15 cellular contexts compared by ENCODE assay signal in genomic region chr5:72463499-72464052, GRCh38. TPM values are rescaled to one million over a fixed set of nuclear protein-coding genes. Genes with fewer than 3 reads are reported as not detected.
DNase-seq lines count a peak whose midpoint lies in the region; ATAC-seq and TF ChIP-seq lines count a peak whose summit lies in the region.
"Had no signal": no experiment of that assay in that cellular context is flagged by ENCODE, and none has a peak within 500 bp of the region (broad histone marks: within the 10 kb centered on the region; RNA-seq: fewer than 3 reads in every experiment).

No MANE protein-coding gene starts in this region.

- H3K9me3 ChIP-seq in heart left ventricle (no peaks in the 10 kb centered on the region), upper lobe of left lung (no peaks in the 10 kb centered on the region)
- H3K9me3 ChIP-seq: right lobe of liver had no signal

- H3K36me3 ChIP-seq in heart left ventricle (peaks cover 0 to 9% (median 0%) of the 10 kb centered on the region in 9 donors), upper lobe of left lung (peaks cover 0 to 11% (median 2%) of the 10 kb centered on the region in 4 donors)
- H3K36me3 ChIP-seq: right lobe of liver had no signal

- no peak overlapping the region for H3K27ac Mint-ChIP-seq in WTC11
- no peak overlapping the region for H3K27ac Mint-ChIP-seq in glutamatergic neuron (ENCODE audit: unreplicated experiment)

- peak in 1 of 4 donors; percentile 30 for ATAC-seq in heart left ventricle
- peak; percentile 67 for ATAC-seq in WTC11
- no peak for ATAC-seq in upper lobe of left lung (ENCODE audit: low FRiP score in 2 of 2)

- peak overlapping the region in 11 of 12 donors; percentile 14 to 65 (median 50) for H3K27ac ChIP-seq in heart left ventricle
- peak overlapping the region; percentile 37 to 59 (median 51) for H3K27ac ChIP-seq in upper lobe of left lung
- H3K27ac ChIP-seq: right lobe of liver had no signal

- H3K27me3 ChIP-seq in heart left ventricle (no peaks in the 10 kb centered on the region), upper lobe of left lung (no peaks in the 10 kb centered on the region)
- H3K27me3 ChIP-seq: right lobe of liver had no signal

- TF ChIP-seq CTCF in heart left ventricle (IDR thresholded peaks at IDR 0.05): peak in 1 of 12 donors; percentile 7
- TF ChIP-seq CTCF in WTC11 (IDR thresholded peaks at IDR 0.05): no peak
- TF ChIP-seq CTCF in glutamatergic neuron (IDR thresholded peaks at IDR 0.05; ENCODE audit: partially characterized antibody, unreplicated experiment): peak; percentile 19
- no peak for TF ChIP-seq CTCF in upper lobe of left lung (IDR thresholded peaks at IDR 0.05)

- CTCF ChIA-PET in WTC11 (lab: Charles Lee): interaction anchor here (0.7 to 2.0 kb wide), 14 partner anchors 9 to 148 kb away, joined by 3 to 13 read pairs (median 4); no protein-coding TSS in a partner anchor

- 44 to 62% (median 58%) methylated on average over 5 of the region's 5 CpGs for WGBS in heart left ventricle, 4 donors
- 57 to 63% methylated on average over 5 of the region's 5 CpGs for WGBS in upper lobe of left lung, 2 donors

- H3K4me3 ChIP-seq in heart left ventricle: no peak overlapping the region
- H3K4me3 ChIP-seq in upper lobe of left lung: no peak overlapping the region
- H3K4me3 ChIP-seq: right lobe of liver had no signal

- H3K36me3 Mint-ChIP-seq in WTC11 (no peaks in the 10 kb centered on the region), glutamatergic neuron (ENCODE audit: unreplicated experiment) (peaks cover 7% of the 10 kb centered on the region)

- H3K4me3 Mint-ChIP-seq in WTC11 (no peak overlapping the region), glutamatergic neuron (ENCODE audit: unreplicated experiment) (no peak overlapping the region)

- TF ChIP-seq EP300 in upper lobe of left lung (IDR thresholded peaks at IDR 0.05): no peak

- DNase-seq in heart left ventricle (no peak), cardiac septum (ENCODE audit: low spot score) (no peak), WTC11 (ENCODE audit: low spot score) (no peak), glutamatergic neuron (no peak), upper lobe of left lung (no peak), SKM-1 (lab: John Stamatoyannopoulos, UW; ENCODE audit: unreplicated experiment) (no peak)
- DNase-seq in stimulated activated CD4-positive, alpha-beta T cell treated with anti-CD3 and anti-CD28 coated beads, Interleukin-15, amount 100 ng/mL, for 24 hours: no peak
- no peak for DNase-seq in stimulated activated naive CD4-positive, alpha-beta T cell (lab: John Stamatoyannopoulos, UW)
- DNase-seq: activated effector memory CD4-positive, alpha-beta T cell treated with Interleukin-2 at 50 U/mL for 16 hours; anterior cingulate cortex; COR-L47; kidney glomerular epithelial cell; right lobe of liver; stimulated activated CD4-positive, alpha-beta T cell treated with anti-CD3 and anti-CD28 coated beads, Interleukin-4, amount 100 ng/mL, for 4 hours had no signal

- POLR2A ChIA-PET in WTC11 (lab: Charles Lee): no interaction called here

- H3K27me3 Mint-ChIP-seq in WTC11 (ENCODE audit: low read depth) (no peaks in the 10 kb centered on the region), glutamatergic neuron (ENCODE audit: unreplicated experiment) (peaks cover 1% of the 10 kb centered on the region)

- H3K9me3 Mint-ChIP-seq in WTC11 (no peaks in the 10 kb centered on the region), glutamatergic neuron (ENCODE audit: unreplicated experiment) (peaks cover 2% of the 10 kb centered on the region)

- intact Hi-C loops in heart left ventricle (cut with DNase I): loop anchor here in 2 of 10 donors (5.0 kb wide), 2 partner anchors 39 to 86 kb away; no protein-coding TSS in a partner anchor
- intact Hi-C loops in cardiac septum (cut with DNase I): no loop called here

- TF ChIP-seq POLR2A in heart left ventricle (IDR thresholded peaks at IDR 0.05): no peak
- TF ChIP-seq POLR2A in upper lobe of left lung (IDR thresholded peaks at IDR 0.05): no peak

- H3K4me1 ChIP-seq in heart left ventricle: peaks cover 5 to 69% (median 52%) of the 10 kb centered on the region in 12 donors
- peaks cover 9 to 16% (median 13%) of the 10 kb centered on the region in 4 donors for H3K4me1 ChIP-seq in upper lobe of left lung
- H3K4me1 ChIP-seq: right lobe of liver had no signal

- H3K4me1 Mint-ChIP-seq in WTC11: no peaks in the 10 kb centered on the region
- H3K4me1 Mint-ChIP-seq in glutamatergic neuron (ENCODE audit: low read depth, unreplicated experiment): peaks cover 13% of the 10 kb centered on the region

TF ChIP-seq in WTC11, 78 proteins besides CTCF, POLR2A, EP300 and RAD21 (continues in another document):
- TF ChIP-seq FOXJ3 (CRISPR knock-in tag; IDR thresholded peaks at IDR 0.05; ENCODE audit: borderline replicate concordance): no peak
- no peak for TF ChIP-seq GABPB1 (CRISPR knock-in tag; IDR thresholded peaks at IDR 0.05)
- TF ChIP-seq KAT7 (CRISPR knock-in tag; IDR thresholded peaks at IDR 0.05; ENCODE audit: borderline replicate concordance): no peak
- TF ChIP-seq MXD4 (CRISPR knock-in tag; IDR thresholded peaks at IDR 0.05; ENCODE audit: borderline replicate concordance): no peak
- no peak for TF ChIP-seq ZBTB21 (CRISPR knock-in tag; IDR thresholded peaks at IDR 0.05; ENCODE audit: borderline replicate concordance)
- no peak for TF ChIP-seq ZNF532 (CRISPR knock-in tag; IDR thresholded peaks at IDR 0.05; ENCODE audit: borderline replicate concordance)
- TF ChIP-seq PRDM15 (CRISPR knock-in tag; IDR thresholded peaks at IDR 0.05): no peak
- no peak for TF ChIP-seq ZMAT4 (CRISPR knock-in tag; IDR thresholded peaks at IDR 0.05)

RNA-seq across cellular contexts. Expression of gene ZNF366, which starts 43.6 kb away (rescaled TPM):
- 10 to 100 TPM in 2 of 9 donors, 1 to 10 TPM in 7; 3.9 to 18.5 (median 6.1) TPM for total RNA-seq in heart left ventricle
- 1 to 10 TPM; 2.1 to 4.4 TPM for polyA plus RNA-seq in heart left ventricle
- 3.7 TPM for total RNA-seq in cardiac septum
- not detected in 3 replicates for total RNA-seq in WTC11 (2021)
- not detected for total RNA-seq in glutamatergic neuron (ENCODE audit: unreplicated experiment)
- total RNA-seq in upper lobe of left lung: 10 to 100 TPM in 2 of 6 donors, 1 to 10 TPM in 4; 3.1 to 12.4 (median 6.3) TPM
- total RNA-seq: HT1080 had no signal
